In the genomic region with DNA sequence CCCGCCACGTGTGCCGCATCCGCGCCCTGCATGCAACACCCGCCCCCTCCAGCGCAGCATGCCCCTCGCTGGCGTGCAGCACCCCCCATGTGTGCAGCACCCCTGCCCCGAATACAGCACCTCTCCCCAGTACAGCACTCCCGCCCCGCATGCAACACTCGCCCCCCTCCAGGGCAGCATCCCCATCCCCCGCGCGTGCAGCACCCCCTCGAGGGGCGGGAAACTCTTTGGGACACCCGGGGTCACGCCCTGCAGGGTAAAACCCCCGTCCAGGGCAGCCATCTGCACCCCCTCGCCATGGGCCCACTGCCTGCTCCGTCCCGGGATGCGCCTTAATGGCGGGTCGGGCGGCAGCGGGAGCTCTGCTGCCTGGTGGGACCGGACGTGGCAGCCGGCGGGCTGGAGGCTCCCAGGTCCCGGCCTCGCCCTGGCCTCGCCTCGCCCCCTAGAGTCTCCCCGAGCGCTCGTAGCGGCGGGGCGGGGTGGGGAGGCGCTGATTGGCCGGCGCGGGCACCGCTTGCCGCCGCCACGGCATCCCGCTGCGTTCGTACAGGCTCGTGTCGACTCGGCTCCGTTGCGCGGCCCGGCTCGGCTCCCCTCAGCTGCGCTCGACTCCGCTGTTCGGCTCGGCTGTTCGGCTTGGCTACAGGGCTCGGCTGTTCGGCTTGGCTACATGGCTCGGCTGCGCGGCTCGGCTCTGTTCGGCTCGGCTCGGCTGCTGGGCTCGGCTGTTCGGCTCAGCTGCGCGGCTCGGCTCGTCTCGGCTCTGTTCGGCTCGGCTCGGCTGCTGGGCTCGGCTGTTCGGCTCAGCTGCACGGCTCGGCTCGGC, we compare ENCODE assay signal across 8 cellular contexts. TPM values are rescaled to one million over a fixed set of nuclear protein-coding genes. Genes with fewer than 3 reads are reported as not detected.
A peak's percentile ranks its signal among the peaks of the same experiment; 100 is the strongest.
DNase-seq lines count a peak whose midpoint lies in the region; ATAC-seq, FAIRE-seq and TF ChIP-seq lines count a peak whose summit lies in the region.

No MANE protein-coding gene starts in this region.

- BruUV-seq in GM12878 (replicated peaks; lab: Mats Ljungman, UMichigan): no TSS peak

- no peak for TF ChIP-seq RAD21 in GM12878 (IDR thresholded peaks at IDR 0.05; ENCODE audit: insufficient read depth, low read depth, low read length)

- H2AFZ ChIP-seq in GM12878 (ENCODE audit: control insufficient read depth, low read depth, low read length): peak overlapping the region; percentile 60

- in situ Hi-C loops in GM12878 (cut with MboI): no loop called here

- no peak for TF ChIP-seq EP300 in GM12878 (IDR thresholded peaks at IDR 0.05; ENCODE audit: borderline replicate concordance in 1 of 2, control insufficient read depth in 1 of 2, low read depth in 2 of 2, low read length in 2 of 2)

- H3K36me3 ChIP-seq in GM12878 (ENCODE audit: control insufficient read depth in 2 of 2, insufficient read depth in 2 of 2, low read length in 1 of 2): no peaks in the 10 kb centered on the region
- H3K36me3 ChIP-seq in aorta (ENCODE audit: control insufficient read depth in 1 of 2, insufficient read depth in 2 of 2, low read length in 1 of 2): no peaks in the 10 kb centered on the region

- H3K27me3 ChIP-seq in GM12878 (replicated peaks in 1 of 2; ENCODE audit: control insufficient read depth in 2 of 2, insufficient read depth in 2 of 2, low read length in 1 of 2): peaks cover 6 to 14% of the 10 kb centered on the region in 2 experiments
- H3K27me3 ChIP-seq in aorta (ENCODE audit: control insufficient read depth in 1 of 2, insufficient read depth in 2 of 2, low read length in 1 of 2): no peaks in the 10 kb centered on the region

- H3K9me3 ChIP-seq in GM12878 (replicated peaks; ENCODE audit: control insufficient read depth, insufficient read depth, low read length): no peaks in the 10 kb centered on the region
- H3K9me3 ChIP-seq in aorta (ENCODE audit: control insufficient read depth, low read length): no peaks in the 10 kb centered on the region

- H3K9ac ChIP-seq in GM12878 (ENCODE audit: control insufficient read depth, insufficient read depth, low read length): peak overlapping the region; percentile 39; the same call in 1 of the 2 replicates

- CTCF ChIA-PET in GM12878 (lab: Yijun Ruan, JAX): no interaction called here

- SMC1A ChIA-PET in GM12878 (lab: Charles Lee; ENCODE audit: uncharacterized antibody, unreplicated experiment): no interaction called here

- peak; percentile 99 for FAIRE-seq in GM12891 (lab: Jason Lieb, UNC)
- peak; percentile 93 for FAIRE-seq in GM12878 (lab: Jason Lieb, UNC)

- peaks cover 6% of the 10 kb centered on the region; the same call in 1 of the 2 replicates for H3K4me1 ChIP-seq in GM12878 (ENCODE audit: control insufficient read depth, insufficient read depth, low read length)
- no peaks in the 10 kb centered on the region for H3K4me1 ChIP-seq in aorta (ENCODE audit: control insufficient read depth in 1 of 2, insufficient read depth in 2 of 2, low read length in 2 of 2)

- no peaks in the 10 kb centered on the region for H4K20me1 ChIP-seq in GM12878 (ENCODE audit: control insufficient read depth, insufficient read depth)

- WGBS in GM12878 (ENCODE audit: insufficient coverage, insufficient replicate concordance, low lambda C conversion rate, missing lambda C conversion rate): 3% methylated on average over 74 of the region's 92 CpGs
- WGBS in aorta, 2 donors: 1% methylated on average over 81 to 92 of the region's 92 CpGs

- DNase-seq in GM12891 (ENCODE audit: insufficient read length, low spot score) (peak; percentile 95), NCI-H187 (lab: John Stamatoyannopoulos, UW) (peak; percentile 89 to 98), T1000 (lab: John Stamatoyannopoulos, UW) (peak; percentile 93), GM12878 (ENCODE audit: low read depth, low spot score) (peak; percentile 19), hypothalamus (lab: John Stamatoyannopoulos, UW) (peak; percentile 59 to 99 (median 95)), retina (peak; percentile 98), aorta (peak; percentile 98 to 99)

- H3K27ac ChIP-seq in GM12878 (ENCODE audit: control insufficient read depth, insufficient read depth) (no peak overlapping the region), aorta (ENCODE audit: low read depth in 1 of 2, low read length in 2 of 2) (no peak overlapping the region)

- peak overlapping the region; percentile 94 for H3K4me2 ChIP-seq in GM12878 (ENCODE audit: control insufficient read depth, insufficient read depth)

- ATAC-seq in HG02870 (IDR thresholded peaks at IDR 0.05; ENCODE audit: unreplicated experiment): peak; percentile 97
- ATAC-seq in GM12878: peak; percentile 99
- ATAC-seq in aorta (ENCODE audit: low FRiP score): peak; percentile 99

- intact Hi-C loops in GM12878 (cut with micrococcal nuclease; ENCODE audit: unreplicated experiment) (loop anchor here (10.0 kb wide), 1 partner anchor 85 kb away; a partner anchor contains a TSS), aorta (cut with DNase I) (loop anchor here (10.0 kb wide), 2 partner anchors 125 to 185 kb away; no protein-coding TSS in a partner anchor)

- RAD21 ChIA-PET in GM12878 (lab: Charles Lee; ENCODE audit: unreplicated experiment): no interaction called here

- no peak for TF ChIP-seq CTCF in GM12878 (IDR thresholded peaks at IDR 0.05 in 2 of 3, conservative IDR thresholded peaks at IDR 0.05 in 1 of 3; ENCODE audit: control insufficient read depth in 2 of 3, extremely low read depth in 1 of 3, insufficient read depth in 1 of 3, low read depth in 3 of 3, low read length in 3 of 3)

- TF ChIP-seq POLR2A in GM12891 (IDR thresholded peaks at IDR 0.05; ENCODE audit: low read depth, low read length) (no peak), GM12878 (IDR thresholded peaks at IDR 0.05; ENCODE audit: low read depth, low read length) (no peak)

- H3K79me2 ChIP-seq in GM12878 (ENCODE audit: control insufficient read depth, insufficient read depth, low read length): no peaks in the 10 kb centered on the region

- H3K4me3 ChIP-seq in GM12878 (peak overlapping the region; percentile 16; the same call in 1 of the 2 replicates), aorta (ENCODE audit: low read length in 2 of 2) (peak overlapping the region; percentile 22 to 28)

- POLR2A ChIA-PET in GM12878 (lab: Charles Lee): no interaction called here

TF ChIP-seq in GM12891, 5 proteins besides CTCF, POLR2A, EP300 and RAD21:
- TF ChIP-seq SPI1 (IDR thresholded peaks at IDR 0.05; ENCODE audit: low read depth, low read length) (no peak), PAX5 (IDR thresholded peaks at IDR 0.05; ENCODE audit: insufficient read depth, low read length, severe bottlenecking) (no peak), POU2F2 (IDR thresholded peaks at IDR 0.05; ENCODE audit: low read depth, low read length) (no peak), POLR2AphosphoS5 (IDR thresholded peaks at IDR 0.05; ENCODE audit: low read depth, low read length) (no peak), TAF1 (IDR thresholded peaks at IDR 0.05; ENCODE audit: low read depth, low read length) (no peak)

TF ChIP-seq in GM12878, 131 proteins besides CTCF, POLR2A, EP300 and RAD21 (continues in another document):
- TF ChIP-seq CHD2 (IDR thresholded peaks at IDR 0.05; ENCODE audit: borderline replicate concordance, low read depth, low read length) (no peak), IKZF2 (IDR thresholded peaks at IDR 0.05) (no peak), YY1 (IDR thresholded peaks at IDR 0.05; ENCODE audit: low read depth, low read length) (0 out of 2 replicates have a peak, but pooled peaks have one; percentile 30), SUZ12 (IDR thresholded peaks at IDR 0.05; ENCODE audit: unreplicated experiment) (peak; percentile 40)
- TF ChIP-seq, protein P1, sequence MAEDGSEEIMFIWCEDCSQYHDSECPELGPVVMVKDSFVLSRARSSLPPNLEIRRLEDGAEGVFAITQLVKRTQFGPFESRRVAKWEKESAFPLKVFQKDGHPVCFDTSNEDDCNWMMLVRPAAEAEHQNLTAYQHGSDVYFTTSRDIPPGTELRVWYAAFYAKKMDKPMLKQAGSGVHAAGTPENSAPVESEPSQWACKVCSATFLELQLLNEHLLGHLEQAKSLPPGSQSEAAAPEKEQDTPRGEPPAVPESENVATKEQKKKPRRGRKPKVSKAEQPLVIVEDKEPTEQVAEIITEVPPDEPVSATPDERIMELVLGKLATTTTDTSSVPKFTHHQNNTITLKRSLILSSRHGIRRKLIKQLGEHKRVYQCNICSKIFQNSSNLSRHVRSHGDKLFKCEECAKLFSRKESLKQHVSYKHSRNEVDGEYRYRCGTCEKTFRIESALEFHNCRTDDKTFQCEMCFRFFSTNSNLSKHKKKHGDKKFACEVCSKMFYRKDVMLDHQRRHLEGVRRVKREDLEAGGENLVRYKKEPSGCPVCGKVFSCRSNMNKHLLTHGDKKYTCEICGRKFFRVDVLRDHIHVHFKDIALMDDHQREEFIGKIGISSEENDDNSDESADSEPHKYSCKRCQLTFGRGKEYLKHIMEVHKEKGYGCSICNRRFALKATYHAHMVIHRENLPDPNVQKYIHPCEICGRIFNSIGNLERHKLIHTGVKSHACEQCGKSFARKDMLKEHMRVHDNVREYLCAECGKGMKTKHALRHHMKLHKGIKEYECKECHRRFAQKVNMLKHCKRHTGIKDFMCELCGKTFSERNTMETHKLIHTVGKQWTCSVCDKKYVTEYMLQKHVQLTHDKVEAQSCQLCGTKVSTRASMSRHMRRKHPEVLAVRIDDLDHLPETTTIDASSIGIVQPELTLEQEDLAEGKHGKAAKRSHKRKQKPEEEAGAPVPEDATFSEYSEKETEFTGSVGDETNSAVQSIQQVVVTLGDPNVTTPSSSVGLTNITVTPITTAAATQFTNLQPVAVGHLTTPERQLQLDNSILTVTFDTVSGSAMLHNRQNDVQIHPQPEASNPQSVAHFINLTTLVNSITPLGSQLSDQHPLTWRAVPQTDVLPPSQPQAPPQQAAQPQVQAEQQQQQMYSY (CRISPR knock-in tag; IDR thresholded peaks at IDR 0.05): no peak

RNA-seq across cellular contexts. Expression of a gene that starts 0.4 kb away (rescaled TPM):
- 0.15 TPM for polyA plus RNA-seq in GM12891 (2012; ENCODE audit: low read depth, missing spikeins)
- not detected in 2 replicates for total RNA-seq in GM12878 (2013; cell fraction: nucleolus; rRNA removed)
- not detected in 2 replicates for total RNA-seq in GM12878 (2014; rRNA removed)
- not detected in 2 replicates for total RNA-seq in GM12878 (2014; rRNA removed; fragmentation: Illumina TruSeq; extraction: Trizol)
- total RNA-seq in GM12878 (2021): 0.13 and 0.24 TPM in 2 replicates
- polyA plus RNA-seq in GM12878 (2011; ENCODE audit: low read depth): not detected
- not detected in 2 replicates for polyA plus RNA-seq in GM12878 (2011; rRNA removed)
- not detected in 2 replicates for polyA plus RNA-seq in GM12878 (2011; cell fraction: cytosol; rRNA removed)
- polyA plus RNA-seq in GM12878 (2011; cell fraction: nucleus; rRNA removed): not detected in 2 replicates
- 0.06 TPM in 1 of 2 replicates, not detected in the other for polyA plus RNA-seq in GM12878 (2012)
- polyA plus RNA-seq in GM12878 (2014; fragmentation: Illumina TruSeq; extraction: Trizol): not detected in 2 replicates
- not detected for polyA plus RNA-seq in GM12878 (2014; fragmentation: Nextera tagmentation; extraction: Ambion mirVana)
- polyA plus RNA-seq in GM12878 (2014; rRNA removed): not detected in 2 replicates
- not detected for polyA plus RNA-seq in GM12878 (2016; fragmentation: Nextera tagmentation; extraction: Ambion mirVana)
- not detected in 2 replicates for polyA minus RNA-seq in GM12878 (2011; rRNA and poly(A)+ RNA removed)
- not detected in 2 replicates for polyA minus RNA-seq in GM12878 (2011; cell fraction: cytosol; rRNA and poly(A)+ RNA removed)
- polyA minus RNA-seq in GM12878 (2011; cell fraction: nucleus; rRNA and poly(A)+ RNA removed): not detected in 2 replicates
- total RNA-seq in aorta: 1 to 10 TPM in 1 of 2 donors, under 1 TPM in 1; 0.55 to 1.0 TPM
- under 1 TPM; 0.61 to 0.63 TPM for polyA plus RNA-seq in aorta

Comparison
In these comparisons a context has a peak if more than half of its experiments do, and no peak if none do; other contexts are left out.
1. DNase-seq: peak in every context shown above with its lines; median percentile 98 in aorta; 98 in retina; 95 in GM12891; 95 in hypothalamus; 94 in NCI-H187; 93 in T1000; 19 in GM12878.